14 cellular contexts compared by ENCODE assay signal in genomic region chr1:2273401-2274090, GRCh38. TPM values are rescaled to one million over a fixed set of nuclear protein-coding genes. Genes with fewer than 3 reads are reported as not detected.
DNase-seq lines count a peak whose midpoint lies in the region; ATAC-seq, FAIRE-seq and TF ChIP-seq lines count a peak whose summit lies in the region.
"Had no signal": no experiment of that assay in that cellular context is flagged by ENCODE, and none has a peak within 500 bp of the region (broad histone marks: within the 10 kb centered on the region; RNA-seq: fewer than 3 reads in every experiment).

No MANE protein-coding gene starts in this region.

- H4K8ac ChIP-seq in H1 (ENCODE audit: extremely low read depth, insufficient read depth, low read length): peak overlapping the region; percentile 15; the same call in 1 of the 2 replicates

- H3K14ac ChIP-seq in H1 (ENCODE audit: insufficient read length): no peak overlapping the region

- no peak overlapping the region for H2AFZ ChIP-seq in H1 (ENCODE audit: low read length)
- H2AFZ ChIP-seq: GM23248 had no signal

- no peak for TF ChIP-seq POLR2A in Peyer's patch (IDR thresholded peaks at IDR 0.05)
- no peak for TF ChIP-seq POLR2A in H1 (IDR thresholded peaks at IDR 0.05; ENCODE audit: control extremely low read depth in 1 of 2, low read depth in 2 of 2, low read length in 2 of 2)

- H2BK12ac ChIP-seq in H1 (ENCODE audit: low read depth, low read length): no peak overlapping the region

- no peak overlapping the region for H3K23ac ChIP-seq in H1 (ENCODE audit: insufficient read length)

- no peak for TF ChIP-seq RAD21 in H1 (IDR thresholded peaks at IDR 0.05 in 1 of 2, conservative IDR thresholded peaks at IDR 0.05 in 1 of 2; ENCODE audit: low read depth in 2 of 2, low read length in 2 of 2)

- H3K79me1 ChIP-seq in H1 (ENCODE audit: low read depth, low read length): peaks cover 47% of the 10 kb centered on the region

- H3K79me2 ChIP-seq in H1 (ENCODE audit: control insufficient read depth in 1 of 2, insufficient read depth in 2 of 2, low read length in 2 of 2): peaks cover 31 to 96% of the 10 kb centered on the region in 2 experiments; a peak in 3 of 4 replicates

- H3K23me2 ChIP-seq in H1 (ENCODE audit: low read depth, low read length): no peaks in the 10 kb centered on the region

- H3K9ac ChIP-seq in H1 (replicated peaks in 1 of 4; ENCODE audit: extremely low read depth in 1 of 4, low read depth in 3 of 4, low read length in 3 of 4): no peak overlapping the region
- peak overlapping the region in 1 of 5 donors; percentile 66 for H3K9ac ChIP-seq in subcutaneous abdominal adipose tissue (ENCODE audit: low read length in 5 of 5)
- H3K9ac ChIP-seq: SK-N-SH had no signal

- DNase-seq in Peyer's patch: no peak
- no peak for DNase-seq in H1 (ENCODE audit: low read depth in 1 of 2, low spot score in 2 of 2)
- DNase-seq in activated CD8-positive, alpha-beta memory T cell treated with anti-CD3 and anti-CD28 coated beads, Interleukin-2, amount 50 U/mL, for 4 hours: no peak
- DNase-seq: activated naive CD4-positive, alpha-beta T cell; caudate nucleus; GM23248; NCI-H1417 treated with DMSO at 0.1 percent for 48 hours; occipital lobe; SK-N-SH had no signal

- H3K4me1 ChIP-seq in Peyer's patch: peaks cover 19 to 90% (median 22%) of the 10 kb centered on the region in 4 donors
- peaks cover 0 to 48% (median 36%) of the 10 kb centered on the region in 4 experiments; a peak in 6 of 7 replicates for H3K4me1 ChIP-seq in H1 (replicated peaks in 1 of 4; ENCODE audit: control insufficient read depth in 3 of 4, insufficient read depth in 4 of 4, low read length in 3 of 4)
- H3K4me1 ChIP-seq in mesodermal cell (ENCODE audit: control insufficient read depth, insufficient read depth, low read length, poor library complexity, severe bottlenecking): peaks cover 58% of the 10 kb centered on the region
- H3K4me1 ChIP-seq in subcutaneous abdominal adipose tissue (ENCODE audit: control insufficient read depth in 5 of 5, insufficient read depth in 5 of 5, low read length in 5 of 5): peaks cover 21 to 100% (median 95%) of the 10 kb centered on the region in 5 donors

- H2BK120ac ChIP-seq in H1 (replicated peaks; ENCODE audit: low read depth, low read length): no peak overlapping the region

- no peak overlapping the region for H4K91ac ChIP-seq in H1 (replicated peaks; ENCODE audit: insufficient read length, low read length)

- POLR2A ChIA-PET in H1 (lab: Charles Lee; ENCODE audit: partially characterized antibody): interaction anchor here (0.7 kb wide), 1 partner anchor 22 kb away, joined by 3 read pairs; no protein-coding TSS in a partner anchor

- no peak overlapping the region for H3K4me2 ChIP-seq in H1 (ENCODE audit: insufficient read depth in 1 of 2, low read depth in 2 of 2, low read length in 2 of 2)
- H3K4me2 ChIP-seq: SK-N-SH had no signal

- WGBS in H1 (ENCODE audit: extremely low coverage in 1 of 2, insufficient coverage in 1 of 2, insufficient read length in 1 of 2, insufficient replicate concordance in 2 of 2, low coverage in 1 of 2, low lambda C conversion rate in 2 of 2, missing lambda C conversion rate in 1 of 2), 2 experiments: 94% methylated on average over 29 of the region's 29 CpGs; no CpG with 5 or more reads in 1 of the 2 experiments
- WGBS in mesodermal cell (ENCODE audit: insufficient coverage in 2 of 2), 2 experiments: 96 to 98% methylated on average over 27 to 29 of the region's 29 CpGs

- H3K36me3 ChIP-seq in Peyer's patch (no peaks in the 10 kb centered on the region), H1 (ENCODE audit: control insufficient read depth in 2 of 4, insufficient read depth in 4 of 4, low read length in 3 of 4) (peaks cover 0 to 3% (median 0%) of the 10 kb centered on the region in 4 experiments; a peak in 1 of 8 replicates), mesodermal cell (ENCODE audit: control insufficient read depth, insufficient read depth, low read length) (peaks cover 42% of the 10 kb centered on the region), subcutaneous abdominal adipose tissue (ENCODE audit: control insufficient read depth in 5 of 5, insufficient read depth in 5 of 5, low read length in 5 of 5) (peaks cover 0 to 8% (median 5%) of the 10 kb centered on the region in 5 donors)

- peak overlapping the region in 3 of 4 donors; percentile 33 to 72 (median 44) for H3K27ac ChIP-seq in Peyer's patch
- H3K27ac ChIP-seq in H1 (ENCODE audit: low read depth, low read length): no peak overlapping the region
- H3K27ac ChIP-seq in mesodermal cell (ENCODE audit: low read depth, low read length, severe bottlenecking): peak overlapping the region; percentile 2
- peak overlapping the region; percentile 73 for H3K27ac ChIP-seq in subcutaneous abdominal adipose tissue (ENCODE audit: low read depth, low read length)
- H3K27ac ChIP-seq: GM23248 had no signal

- no peaks in the 10 kb centered on the region for H3K27me3 ChIP-seq in Peyer's patch
- no peaks in the 10 kb centered on the region for H3K27me3 ChIP-seq in H1 (replicated peaks in 1 of 4; ENCODE audit: control insufficient read depth in 3 of 4, extremely low read depth in 1 of 4, insufficient read depth in 3 of 4, low read length in 3 of 4)
- H3K27me3 ChIP-seq in subcutaneous abdominal adipose tissue (ENCODE audit: control insufficient read depth in 5 of 5, insufficient read depth in 4 of 5, low read length in 5 of 5): no peaks in the 10 kb centered on the region

- TF ChIP-seq CTCF in Peyer's patch (IDR thresholded peaks at IDR 0.05): no peak
- no peak for TF ChIP-seq CTCF in H1 (IDR thresholded peaks at IDR 0.05; ENCODE audit: control extremely low read depth in 1 of 3, insufficient read depth in 1 of 3, low read depth in 1 of 3, low read length in 3 of 3)

- CTCF ChIA-PET in H1 (lab: Charles Lee; ENCODE audit: partially characterized antibody): interaction anchor here (0.6 to 1.2 kb wide), 4 partner anchors 13 to 321 kb away, joined by 3 to 4 read pairs (median 4); no protein-coding TSS in a partner anchor

- no peak for TF ChIP-seq EP300 in H1 (IDR thresholded peaks at IDR 0.05; ENCODE audit: borderline replicate concordance in 1 of 2, low read depth in 2 of 2, low read length in 2 of 2)

- H3K9me3 ChIP-seq in Peyer's patch (no peaks in the 10 kb centered on the region), H1 (ENCODE audit: insufficient read depth in 2 of 2, low read depth in 1 of 2, low read length in 1 of 2) (no peaks in the 10 kb centered on the region), mesodermal cell (ENCODE audit: control insufficient read depth, low read length) (no peaks in the 10 kb centered on the region), subcutaneous abdominal adipose tissue (ENCODE audit: control insufficient read depth in 5 of 5, low read length in 5 of 5) (no peaks in the 10 kb centered on the region)
- H3K9me3 ChIP-seq: SK-N-SH had no signal

- ATAC-seq in GM19035 (IDR thresholded peaks at IDR 0.05; ENCODE audit: unreplicated experiment) (no peak), GM19328 (IDR thresholded peaks at IDR 0.05; ENCODE audit: unreplicated experiment) (no peak)

- no peak overlapping the region for H3K4ac ChIP-seq in H1 (replicated peaks; ENCODE audit: insufficient read length, low read depth, low read length)

- H3K4me3 ChIP-seq in Peyer's patch (no peak overlapping the region), H1 (ENCODE audit: extremely low read depth in 1 of 4, insufficient read depth in 2 of 4, low read depth in 3 of 4, low read length in 4 of 4) (no peak overlapping the region), mesodermal cell (ENCODE audit: extremely low read depth, insufficient read depth, low read length, poor library complexity, severe bottlenecking) (no peak overlapping the region), subcutaneous abdominal adipose tissue (ENCODE audit: low read depth in 1 of 5, low read length in 5 of 5) (no peak overlapping the region)
- H3K4me3 ChIP-seq: GM23248 had no signal

- no peak overlapping the region for H3K56ac ChIP-seq in H1 (replicated peaks; ENCODE audit: insufficient read length, low read depth, low read length)

- H2BK15ac ChIP-seq in H1 (ENCODE audit: low read length): no peak overlapping the region

- no peak overlapping the region for H2BK20ac ChIP-seq in H1 (ENCODE audit: low read length)

- H3K18ac ChIP-seq in H1 (ENCODE audit: extremely low read depth, low read length): peak overlapping the region; percentile 19; the same call in 1 of the 2 replicates

- no peak overlapping the region for H4K5ac ChIP-seq in H1 (ENCODE audit: insufficient read length, low read depth, low read length)

- H2AK5ac ChIP-seq in H1 (ENCODE audit: low read depth, low read length): peak overlapping the region; percentile 3; the same call in 1 of the 2 replicates

- peaks cover 28 to 69% of the 10 kb centered on the region in 2 experiments for H4K20me1 ChIP-seq in H1 (replicated peaks in 1 of 2; ENCODE audit: control insufficient read depth in 1 of 2, insufficient read depth in 2 of 2, low read length in 2 of 2)

- H2BK5ac ChIP-seq in H1 (ENCODE audit: low read depth, low read length): peak overlapping the region; percentile 66; the same call in 1 of the 2 replicates

- no peak for FAIRE-seq in H1 (lab: Jason Lieb, UNC)
- FAIRE-seq: G401.6 had no signal

TF ChIP-seq in H1, 55 proteins besides CTCF, POLR2A, EP300 and RAD21:
- no peak for TF ChIP-seq RFX5 (IDR thresholded peaks at IDR 0.05; ENCODE audit: borderline replicate concordance, low read depth, low read length)
- no peak for TF ChIP-seq ATF3 (IDR thresholded peaks at IDR 0.05; ENCODE audit: insufficient read depth, low read depth, low read length)
- TF ChIP-seq KDM5A (IDR thresholded peaks at IDR 0.05; ENCODE audit: low read length): no peak
- no peak for TF ChIP-seq TCF12 (IDR thresholded peaks at IDR 0.05; ENCODE audit: low read depth, low read length)
- no peak for TF ChIP-seq NRF1 (IDR thresholded peaks at IDR 0.05; ENCODE audit: low read depth, low read length)
- no peak for TF ChIP-seq JUN (IDR thresholded peaks at IDR 0.05; ENCODE audit: low read depth, low read length)

RNA-seq across cellular contexts. Expression of gene SKI, which starts 45.4 kb away (rescaled TPM):
- total RNA-seq in Peyer's patch: 10 to 100 TPM; 20.1 to 41.5 (median 37.1) TPM
- 80.2 and 87.6 TPM in 2 replicates for total RNA-seq in H1 (2021; fragmentation: NEBNext Ultra II Directional; extraction: Animal tissue kit (Norgen Biotek cat#: 25700))
- 8.3 and 14.5 TPM in 2 replicates for polyA plus RNA-seq in H1 (2011; rRNA removed)
- 8.6 TPM for polyA plus RNA-seq in H1 (2011; cell fraction: cytosol; rRNA removed)
- 19.2 TPM for polyA plus RNA-seq in H1 (2011; cell fraction: nucleus; rRNA removed)
- 24.8 to 35.9 TPM (median 32.3 TPM) in 4 replicates for polyA plus RNA-seq in H1 (2012, experiment 1 of 2)
- polyA plus RNA-seq in H1 (2012, experiment 2 of 2): 36.5 TPM
- polyA plus RNA-seq in H1 (2013, experiment 1 of 2): 40.2 TPM
- 39.7 TPM for polyA plus RNA-seq in H1 (2013, experiment 2 of 2)
- polyA minus RNA-seq in H1 (2011; rRNA and poly(A)+ RNA removed): 6.3 and 7.3 TPM in 2 replicates
- polyA minus RNA-seq in H1 (2011; cell fraction: cytosol; rRNA and poly(A)+ RNA removed): 30.0 TPM
- 27.1 TPM for polyA minus RNA-seq in H1 (2011; cell fraction: nucleus; rRNA and poly(A)+ RNA removed)
- polyA plus RNA-seq in mesodermal cell (2013, experiment 1 of 2): 38.8 TPM
- polyA plus RNA-seq in mesodermal cell (2013, experiment 2 of 2): 30.8 TPM
